In genomic region chr7:7642081-7642480, GRCh38 we compare ENCODE assay signal across 1 cellular context.
TF ChIP-seq lines count a peak whose summit lies in the region.

No MANE protein-coding gene starts in this region.

TF ChIP-seq in A549, 52 proteins besides CTCF, POLR2A, EP300 and RAD21 (continued from another document):
- TF ChIP-seq HMGXB4 (CRISPR knock-in tag; IDR thresholded peaks at IDR 0.05; ENCODE audit: borderline replicate concordance) (no peak), E2F6 (IDR thresholded peaks at IDR 0.05; ENCODE audit: borderline replicate concordance, low read depth) (no peak), CBX2 (IDR thresholded peaks at IDR 0.05; ENCODE audit: borderline replicate concordance, low read depth) (no peak), ELK1 (IDR thresholded peaks at IDR 0.05; ENCODE audit: low read depth, low read length) (no peak), HDAC2 (IDR thresholded peaks at IDR 0.05) (no peak), SMC3 (IDR thresholded peaks at IDR 0.05) (no peak), NPAS2 (CRISPR knock-in tag; IDR thresholded peaks at IDR 0.05; ENCODE audit: borderline replicate concordance) (no peak), HOXB5 (CRISPR knock-in tag; IDR thresholded peaks at IDR 0.05) (no peak), USF2 (IDR thresholded peaks at IDR 0.05) (no peak), POLR2AphosphoS2 (conservative IDR thresholded peaks at IDR 0.05; ENCODE audit: low read length) (no peak), MYC (IDR thresholded peaks at IDR 0.05; ENCODE audit: borderline replicate concordance, low read length) (no peak), FOXS1 (CRISPR knock-in tag; IDR thresholded peaks at IDR 0.05) (no peak)
